8 cellular contexts compared by ENCODE assay signal in genomic region chr1:162069334-162070093, GRCh38. TPM values are rescaled to one million over a fixed set of nuclear protein-coding genes. Genes with fewer than 3 reads are reported as not detected.
A peak's percentile ranks its signal among the peaks of the same experiment; 100 is the strongest.
DNase-seq lines count a peak whose midpoint lies in the region; TF ChIP-seq lines count a peak whose summit lies in the region.

Gene NOS1AP (plus strand): TSS chr1:162069691. CDS start chr1:162070178, 487 bp downstream.

- peak; percentile 25 to 68 for TF ChIP-seq POLR2A in tibial nerve (IDR thresholded peaks at IDR 0.05)

- H3K4me1 Mint-ChIP-seq in activated naive CD4-positive, alpha-beta T cell treated with anti-CD3 and anti-CD28 coated beads, Interleukin-2, amount 10 ng/mL, durations not matched to agents 7 days and 5 days: peaks cover 3% of the 10 kb centered on the region

- H3K36me3 ChIP-seq in SK-N-MC (ENCODE audit: insufficient read depth, low read length): peaks cover 5% of the 10 kb centered on the region; the same call in 1 of the 2 replicates
- H3K36me3 ChIP-seq in parathyroid adenoma (ENCODE audit: control insufficient read depth, insufficient read depth, low read length): no peaks in the 10 kb centered on the region
- peaks cover 0 to under 1% (median 0%) of the 10 kb centered on the region in 3 donors for H3K36me3 ChIP-seq in tibial nerve

- DNase-seq in Daoy (ENCODE audit: low read depth) (peak; percentile 84), GOT3 (lab: John Stamatoyannopoulos, UW) (peak; percentile 33), SK-N-MC (ENCODE audit: low read depth, low spot score) (no peak), cardiac septum (ENCODE audit: low spot score) (peak; percentile 96), tibial nerve (ENCODE audit: low spot score in 2 of 2) (peak; percentile 50 to 55)
- DNase-seq in activated naive CD4-positive, alpha-beta T cell treated with anti-CD3 and anti-CD28 coated beads, Interleukin-2, amount 10 ng/mL, durations not matched to agents 7 days and 5 days: peak; percentile 87

- H3K4me1 ChIP-seq in parathyroid adenoma (peaks cover 3% of the 10 kb centered on the region), tibial nerve (peaks cover 0 to 36% (median 9%) of the 10 kb centered on the region in 4 donors)

- WGBS in tibial nerve, 2 donors: 1 to 3% methylated on average over 39 to 47 of the region's 95 CpGs

- no peaks in the 10 kb centered on the region for H3K79me2 ChIP-seq in parathyroid adenoma

- H3K27me3 ChIP-seq in parathyroid adenoma (ENCODE audit: control insufficient read depth, insufficient read depth, low read length) (no peaks in the 10 kb centered on the region), tibial nerve (peaks cover 0 to 18% of the 10 kb centered on the region in 2 donors)

- H2AFZ ChIP-seq in parathyroid adenoma: peak within 1 kb of the TSS; percentile 75

- intact Hi-C loops in cardiac septum (cut with DNase I): loop anchor here (5.0 kb wide), 1 partner anchor 143 kb away; no protein-coding TSS in a partner anchor

- no peaks in the 10 kb centered on the region for H3K36me3 Mint-ChIP-seq in activated naive CD4-positive, alpha-beta T cell treated with anti-CD3 and anti-CD28 coated beads, Interleukin-2, amount 10 ng/mL, durations not matched to agents 7 days and 5 days

- no peak within 1 kb of the TSS for H3K27ac Mint-ChIP-seq in activated naive CD4-positive, alpha-beta T cell treated with anti-CD3 and anti-CD28 coated beads, Interleukin-2, amount 10 ng/mL, durations not matched to agents 7 days and 5 days

- H3K4me2 ChIP-seq in parathyroid adenoma (ENCODE audit: low read length): peak within 1 kb of the TSS; percentile 87

- TF ChIP-seq EP300 in tibial nerve (IDR thresholded peaks at IDR 0.05): peak in 1 of 2 donors; percentile 18

- peak; percentile 37; the same call in 1 of the 2 replicates for TF ChIP-seq CTCF in LNCAP (IDR thresholded peaks at IDR 0.05)
- no peak for TF ChIP-seq CTCF in parathyroid adenoma (IDR thresholded peaks at IDR 0.05)
- TF ChIP-seq CTCF in tibial nerve (IDR thresholded peaks at IDR 0.05): no peak

- CTCF ChIA-PET in activated naive CD4-positive, alpha-beta T cell treated with anti-CD3 and anti-CD28 coated beads, Interleukin-2, amount 10 ng/mL, durations not matched to agents 7 days and 5 days (lab: Charles Lee): interaction anchor here (0.6 to 1.5 kb wide), 4 partner anchors 9 to 322 kb away, joined by 3 to 6 read pairs (median 3); no protein-coding TSS in a partner anchor

- H3K27me3 Mint-ChIP-seq in activated naive CD4-positive, alpha-beta T cell treated with anti-CD3 and anti-CD28 coated beads, Interleukin-2, amount 10 ng/mL, durations not matched to agents 7 days and 5 days: peaks cover 63% of the 10 kb centered on the region

- no peaks in the 10 kb centered on the region for H3K9me3 ChIP-seq in SK-N-MC (ENCODE audit: low read depth, low read length)
- H3K9me3 ChIP-seq in parathyroid adenoma (ENCODE audit: control insufficient read depth, low read length): no peaks in the 10 kb centered on the region
- H3K9me3 ChIP-seq in tibial nerve: peaks cover 0 to 3% (median 0%) of the 10 kb centered on the region in 4 donors

- peak within 1 kb of the TSS; percentile 75 for H3K4me3 Mint-ChIP-seq in activated naive CD4-positive, alpha-beta T cell treated with anti-CD3 and anti-CD28 coated beads, Interleukin-2, amount 10 ng/mL, durations not matched to agents 7 days and 5 days

- no peak within 1 kb of the TSS for H3K27ac ChIP-seq in SK-N-MC
- H3K27ac ChIP-seq in parathyroid adenoma: no peak within 1 kb of the TSS
- peak within 1 kb of the TSS in 2 of 4 donors; percentile 68 to 83 for H3K27ac ChIP-seq in tibial nerve

- H3K9me3 Mint-ChIP-seq in activated naive CD4-positive, alpha-beta T cell treated with anti-CD3 and anti-CD28 coated beads, Interleukin-2, amount 10 ng/mL, durations not matched to agents 7 days and 5 days: no peaks in the 10 kb centered on the region

- H3K4me3 ChIP-seq in SK-N-MC (peak within 1 kb of the TSS; percentile 87), parathyroid adenoma (ENCODE audit: low read depth, low read length) (peak within 1 kb of the TSS; percentile 72), tibial nerve (peak within 1 kb of the TSS; percentile 65 to 90 (median 73))

- H3K9ac ChIP-seq in SK-N-MC (ENCODE audit: insufficient read length) (peak within 1 kb of the TSS; percentile 70), parathyroid adenoma (no peak within 1 kb of the TSS)

RNA-seq across cellular contexts. Expression of gene NOS1AP, which starts in this region (rescaled TPM):
- 0.06 TPM in 1 of 2 replicates, not detected in the other for total RNA-seq in Daoy (2014; rRNA removed; shearing (Covaris generic))
- 2.0 TPM for total RNA-seq in cardiac septum
- total RNA-seq in tibial nerve: 10 to 100 TPM in 1 of 4 donors, 1 to 10 TPM in 3; 2.7 to 11.2 (median 5.3) TPM

Comparison
In these comparisons a context has a peak if more than half of its experiments do, and no peak if none do; other contexts are left out.
1. Peak in DNase-seq in Daoy; RNA of the gene not detected or under 1 TPM.